In genomic region chr11:77204792-77205466, GRCh38 we compare ENCODE assay signal across 22 cellular contexts.
DNase-seq lines count a peak whose midpoint lies in the region; ATAC-seq and TF ChIP-seq lines count a peak whose summit lies in the region.
"Had no signal": no experiment of that assay in that cellular context is flagged by ENCODE, and none has a peak within 500 bp of the region (broad histone marks: within the 10 kb centered on the region; RNA-seq: fewer than 3 reads in every experiment).

No MANE protein-coding gene starts in this region.

- no peaks in the 10 kb centered on the region for H3K4me1 Mint-ChIP-seq in activated B cell treated with CpG ODN at 0.5 μM for 24 hours
- H3K4me1 Mint-ChIP-seq: B cell had no signal

- H3K4me3 ChIP-seq in BLaER1 (peak overlapping the region; percentile 47), spleen (no peak overlapping the region)
- H3K4me3 ChIP-seq: GM23338, HAP-1, SJSA1 had no signal

- no peaks in the 10 kb centered on the region for H3K9me3 Mint-ChIP-seq in activated B cell treated with CpG ODN at 0.5 μM for 24 hours
- H3K9me3 Mint-ChIP-seq: GM23338 had no signal

- peaks cover 3% of the 10 kb centered on the region for H3K27me3 Mint-ChIP-seq in activated B cell treated with CpG ODN at 0.5 μM for 24 hours
- H3K27me3 Mint-ChIP-seq: B cell had no signal

- H3K27ac Mint-ChIP-seq in activated B cell treated with CpG ODN at 0.5 μM for 24 hours = no peak overlapping the region
- H3K27ac Mint-ChIP-seq: B cell, GM23338 had no signal

- H3K4me1 ChIP-seq in BLaER1 = peaks cover 82% of the 10 kb centered on the region
- peaks cover 0 to 4% (median 0%) of the 10 kb centered on the region in 6 donors for H3K4me1 ChIP-seq in spleen
- H3K4me1 ChIP-seq: HAP-1, SJSA1 had no signal

- no peak for ATAC-seq in activated B cell treated with CpG ODN at 0.5 μM for 24 hours (ENCODE audit: low read depth)
- ATAC-seq in stimulated activated naive CD8-positive, alpha-beta T cell treated with anti-CD3 and anti-CD28 coated beads, Interleukin-15, Interleukin-2, amounts not matched to agents 100 U/mL and 50 U/mL, for 24 hours = no peak

- peak overlapping the region; percentile 71; the same call in 1 of the 2 replicates for H3K9ac ChIP-seq in BLaER1
- H3K9ac ChIP-seq: KMS-11 had no signal

- POLR2A ChIA-PET in activated B cell treated with CpG ODN at 0.5 μM for 24 hours (lab: Charles Lee) = no interaction called here

- H3K27me3 ChIP-seq in BLaER1 (no peaks in the 10 kb centered on the region), spleen (replicated peaks in 1 of 7) (no peaks in the 10 kb centered on the region)
- H3K27me3 ChIP-seq: SJSA1 had no signal

- H3K36me3 ChIP-seq in BLaER1 (no peaks in the 10 kb centered on the region), spleen (peaks cover 0 to 79% (median 4%) of the 10 kb centered on the region in 6 donors)
- H3K36me3 ChIP-seq: HAP-1, SJSA1 had no signal

- no peak for TF ChIP-seq CTCF in activated B cell treated with CpG ODN at 0.5 μM for 24 hours (IDR thresholded peaks at IDR 0.05)
- no peak for TF ChIP-seq CTCF in spleen (IDR thresholded peaks at IDR 0.05 in 8 of 11, conservative IDR thresholded peaks at IDR 0.05 in 3 of 11)

- intact Hi-C loops in activated B cell treated with CpG ODN at 0.5 μM for 24 hours (cut with micrococcal nuclease) (no loop called here), spleen (cut with DNase I; ENCODE audit: low total_unique reads) (no loop called here)

- H3K9me3 ChIP-seq in BLaER1 (no peaks in the 10 kb centered on the region), spleen (no peaks in the 10 kb centered on the region)
- H3K9me3 ChIP-seq: HAP-1, SJSA1 had no signal

- 74 to 93% (median 92%) methylated on average over 10 to 11 of the region's 11 CpGs for WGBS in spleen, 5 donors

- CTCF ChIA-PET in activated B cell treated with CpG ODN at 0.5 μM for 24 hours (lab: Charles Lee) = no interaction called here

- H3K4me3 Mint-ChIP-seq in activated B cell treated with CpG ODN at 0.5 μM for 24 hours = no peak overlapping the region
- H3K4me3 Mint-ChIP-seq: B cell, GM23338 had no signal

- peak overlapping the region; percentile 88 for H3K4me2 ChIP-seq in BLaER1
- H3K4me2 ChIP-seq: GM23338, KMS-11 had no signal

- TF ChIP-seq POLR2A in spleen (IDR thresholded peaks at IDR 0.05) = no peak

- peak; percentile 10 for DNase-seq in 8988T
- DNase-seq in activated B cell treated with CpG ODN at 0.5 μM for 24 hours = peak; percentile 9
- peak; percentile 37 for DNase-seq in spleen
- no peak for DNase-seq in NCI-H510A (lab: John Stamatoyannopoulos, UW)
- no peak for DNase-seq in cerebellar cortex (ENCODE audit: low spot score)
- no peak for DNase-seq in stimulated activated naive CD8-positive, alpha-beta T cell treated with anti-CD3 and anti-CD28 coated beads, Interleukin-15, Interleukin-2, amounts not matched to agents 100 U/mL and 50 U/mL, for 24 hours
- DNase-seq: Calu3, DMS79 treated with DMSO at 0.1 percent for 48 hours, GF-D8, NCI-H1048, NCI-H1417, NCI-H1694, NCI-H2029 treated with DMSO at 0.1 percent for 48 hours, NCI-H2227 treated with DMSO at 0.1 percent for 48 hours, NCI-H69, RPMI8226 had no signal

- no peaks in the 10 kb centered on the region for H3K36me3 Mint-ChIP-seq in activated B cell treated with CpG ODN at 0.5 μM for 24 hours (ENCODE audit: low read depth)

- H3K27ac ChIP-seq in BLaER1 (peak overlapping the region; percentile 87), spleen (no peak overlapping the region)
- H3K27ac ChIP-seq: KMS-11, SJSA1 had no signal

- no peaks in the 10 kb centered on the region for H4K20me1 ChIP-seq in BLaER1

Comparison
In these comparisons a context has a peak if more than half of its experiments do, and no peak if none do; other contexts are left out.
1. DNase-seq: peak in 8988T (single experiment), activated B cell treated with CpG ODN at 0.5 μM for 24 hours (single experiment) and spleen (single experiment); none in NCI-H510A (single experiment), cerebellar cortex (single experiment) and stimulated activated naive CD8-positive, alpha-beta T cell treated with anti-CD3 and anti-CD28 coated beads, Interleukin-15, Interleukin-2, amounts not matched to agents 100 U/mL and 50 U/mL, for 24 hours (single experiment).